18 cellular contexts compared by ENCODE assay signal in the genomic region with DNA sequence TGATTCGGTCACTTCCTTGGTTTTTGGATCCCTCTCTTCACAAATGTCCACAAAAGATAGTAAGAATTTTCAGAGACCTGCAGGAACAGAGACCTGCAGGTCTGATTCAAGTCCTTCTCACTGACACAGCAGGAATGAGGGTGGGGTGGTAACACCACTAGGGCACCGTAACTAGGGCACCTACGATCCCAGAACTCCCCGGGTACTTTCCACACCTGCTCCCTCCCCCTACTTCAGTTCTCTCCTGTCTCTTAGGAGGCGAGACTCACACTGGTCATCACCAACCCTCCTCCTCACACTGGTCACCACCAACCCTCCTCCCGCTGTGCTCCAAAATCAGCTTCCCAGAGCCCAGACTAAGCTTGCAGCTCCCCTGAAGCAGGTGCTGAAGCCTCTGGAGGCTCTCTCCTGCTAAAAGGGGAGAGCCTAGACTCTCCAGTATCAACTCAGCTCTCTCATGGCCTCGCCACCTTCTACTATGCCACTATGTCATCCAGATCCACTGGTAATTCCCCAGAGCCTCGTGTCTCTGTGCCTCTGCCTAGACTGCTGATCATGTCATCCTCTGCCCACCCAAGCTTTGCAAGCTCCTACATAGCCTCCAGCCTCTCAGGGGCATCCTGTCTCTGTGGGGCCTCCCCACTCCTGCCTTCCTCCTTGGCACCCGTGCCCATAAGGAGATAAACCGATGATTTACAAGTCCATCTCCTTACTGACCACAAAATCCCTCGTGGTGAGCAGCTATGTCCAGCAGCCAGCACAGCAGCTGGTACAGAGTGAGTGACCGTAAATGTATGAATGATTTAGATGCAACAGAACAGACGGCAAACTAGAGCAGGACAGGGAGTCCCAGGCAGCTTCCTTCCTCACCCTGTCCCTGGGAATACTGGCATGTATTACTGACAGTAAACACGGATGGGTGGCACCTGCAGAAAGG.
DNase-seq lines count a peak whose midpoint lies in the region; ATAC-seq and TF ChIP-seq lines count a peak whose summit lies in the region.
"Had no signal": no experiment of that assay in that cellular context is flagged by ENCODE, and none has a peak within 500 bp of the region (broad histone marks: within the 10 kb centered on the region; RNA-seq: fewer than 3 reads in every experiment).

No MANE protein-coding gene starts in this region.

- no peaks in the 10 kb centered on the region for H3K27me3 Mint-ChIP-seq in T-helper 17 cell
- H3K27me3 Mint-ChIP-seq: central memory CD8-positive, alpha-beta T cell had no signal

- in situ Hi-C loops in gastrocnemius medialis (cut with MboI; ENCODE audit: low sequenced_read_pairs in 4 of 4): loop anchor here in 1 of 4 donors (25.0 kb wide), 1 partner anchor 110 kb away; no protein-coding TSS in a partner anchor

- no peaks in the 10 kb centered on the region for H3K4me1 ChIP-seq in effector memory CD4-positive, alpha-beta T cell (ENCODE audit: control insufficient read depth, insufficient read depth, low read length, poor library complexity, severe bottlenecking)
- H3K4me1 ChIP-seq in gastrocnemius medialis: no peaks in the 10 kb centered on the region

- H3K4me3 ChIP-seq in GM12865 (ENCODE audit: low read depth, low read length) (no peak overlapping the region), skeletal muscle cell (ENCODE audit: low read depth, low read length) (no peak overlapping the region), WERI-Rb-1 (ENCODE audit: low read depth, low read length) (no peak overlapping the region), gastrocnemius medialis (no peak overlapping the region)
- no peak overlapping the region for H3K4me3 ChIP-seq in effector memory CD4-positive, alpha-beta T cell (ENCODE audit: insufficient read depth, low read depth, low read length, poor library complexity, severe bottlenecking)
- H3K4me3 ChIP-seq: ascending aorta, esophagus squamous epithelium, SK-N-MC had no signal

- DNase-seq in GM12865 (ENCODE audit: low read depth) (peak; percentile 22), T-helper 17 cell (no peak), skeletal muscle cell (ENCODE audit: low read depth) (peak; percentile 5), iPS-NIHi11 (ENCODE audit: low spot score) (no peak), WERI-Rb-1 (no peak), gastrocnemius medialis (no peak)
- no peak for DNase-seq in effector memory CD4-positive, alpha-beta T cell
- DNase-seq: EL; esophagus squamous epithelium; KG1; midbrain; NCI-H2029 treated with DMSO at 0.1 percent for 48 hours; NK-92 treated with Interleukin-12 subunit alpha and Interleukin-12 subunit beta, amount 100 ng/mL, for 24 hours; stimulated activated CD8-positive, alpha-beta memory T cell treated with anti-CD3 and anti-CD28 coated beads, Interleukin-4, amount 100 ng/mL, for 48 hours had no signal

- no peaks in the 10 kb centered on the region for H3K9me3 ChIP-seq in T-helper 17 cell (ENCODE audit: control insufficient read depth, low read length, poor library complexity, severe bottlenecking)
- H3K9me3 ChIP-seq in effector memory CD4-positive, alpha-beta T cell (ENCODE audit: control insufficient read depth, low read length): no peaks in the 10 kb centered on the region
- H3K9me3 ChIP-seq in WERI-Rb-1 (ENCODE audit: severe bottlenecking): no peaks in the 10 kb centered on the region
- H3K9me3 ChIP-seq in gastrocnemius medialis: no peaks in the 10 kb centered on the region
- H3K9me3 ChIP-seq: ascending aorta, esophagus squamous epithelium had no signal

- intact Hi-C loops in gastrocnemius medialis (cut with DNase I; ENCODE audit: low total_unique reads): no loop called here

- no peaks in the 10 kb centered on the region for H3K27me3 ChIP-seq in effector memory CD4-positive, alpha-beta T cell (replicated peaks; ENCODE audit: control insufficient read depth, insufficient read depth, low read length, poor library complexity, severe bottlenecking)
- H3K27me3 ChIP-seq in WERI-Rb-1 (ENCODE audit: insufficient read depth, low read depth, severe bottlenecking) (no peaks in the 10 kb centered on the region), gastrocnemius medialis (no peaks in the 10 kb centered on the region)
- H3K27me3 ChIP-seq: ascending aorta, esophagus squamous epithelium had no signal

- peak overlapping the region; percentile 96 for H3K27ac Mint-ChIP-seq in T-helper 17 cell

- TF ChIP-seq CTCF in GM12865 (IDR thresholded peaks at IDR 0.05; ENCODE audit: insufficient read depth, low read depth, low read length, missing control alignments) (no peak), WERI-Rb-1 (IDR thresholded peaks at IDR 0.05; ENCODE audit: low read depth, low read length) (no peak), gastrocnemius medialis (IDR thresholded peaks at IDR 0.05 in 4 of 5, conservative IDR thresholded peaks at IDR 0.05 in 1 of 5) (no peak)

- ATAC-seq in T-helper 17 cell: peak; percentile 94
- ATAC-seq in gastrocnemius medialis: no peak
- ATAC-seq: left lobe of liver had no signal

- H3K4me1 Mint-ChIP-seq in T-helper 17 cell: peaks cover 33% of the 10 kb centered on the region

- H3K36me3 Mint-ChIP-seq in T-helper 17 cell (ENCODE audit: low read depth): peaks cover 13% of the 10 kb centered on the region

- TF ChIP-seq POLR2A in gastrocnemius medialis (IDR thresholded peaks at IDR 0.05): no peak

- peaks cover 100% of the 10 kb centered on the region for H3K36me3 ChIP-seq in effector memory CD4-positive, alpha-beta T cell (ENCODE audit: control insufficient read depth, insufficient read depth, low read length)
- peaks cover 87% of the 10 kb centered on the region for H3K36me3 ChIP-seq in WERI-Rb-1
- peaks cover 8 to 82% of the 10 kb centered on the region in 2 donors for H3K36me3 ChIP-seq in gastrocnemius medialis

- peak overlapping the region; percentile 25 for H3K27ac ChIP-seq in effector memory CD4-positive, alpha-beta T cell (ENCODE audit: insufficient read depth, low read length, poor library complexity, severe bottlenecking)
- H3K27ac ChIP-seq in WERI-Rb-1 (no peak overlapping the region), gastrocnemius medialis (no peak overlapping the region)
- H3K27ac ChIP-seq: ascending aorta, esophagus squamous epithelium, SK-N-MC had no signal

- H3K4me3 Mint-ChIP-seq in T-helper 17 cell: peak overlapping the region; percentile 79
- H3K4me3 Mint-ChIP-seq: central memory CD8-positive, alpha-beta T cell had no signal

Comparison
In these comparisons a context has a peak if more than half of its experiments do, and no peak if none do; other contexts are left out.
1. DNase-seq: peak in GM12865 (single experiment) and skeletal muscle cell (single experiment); none in T-helper 17 cell (0 of 3), effector memory CD4-positive, alpha-beta T cell (0 of 3), iPS-NIHi11 (single experiment), WERI-Rb-1 (single experiment) and gastrocnemius medialis (0 of 2).